ENCODE assay signal across 26 cellular contexts in the genomic region with DNA sequence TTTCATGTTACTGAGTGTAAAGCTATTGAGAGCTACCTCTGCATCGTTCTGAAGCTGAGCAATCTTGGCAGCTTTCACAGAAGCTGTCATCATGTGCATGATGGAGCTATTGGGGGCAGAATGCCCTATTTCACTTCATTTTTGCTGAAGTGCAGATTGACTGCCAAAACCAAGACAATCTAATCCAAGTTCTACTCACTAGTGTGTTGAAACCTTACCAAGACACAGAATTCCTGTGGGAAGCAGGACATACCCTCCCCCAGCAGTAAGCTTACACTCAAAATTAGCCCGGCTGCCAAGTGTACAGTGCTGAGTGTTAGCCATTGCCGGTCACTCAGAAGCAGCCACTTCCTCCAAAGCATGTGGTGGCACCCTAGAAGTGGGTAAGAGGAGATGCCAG.
DNase-seq lines count a peak whose midpoint lies in the region; FAIRE-seq and TF ChIP-seq lines count a peak whose summit lies in the region.
"Had no signal": no experiment of that assay in that cellular context is flagged by ENCODE, and none has a peak within 500 bp of the region (broad histone marks: within the 10 kb centered on the region; RNA-seq: fewer than 3 reads in every experiment).

No MANE protein-coding gene starts in this region.

- H3K9me3 Mint-ChIP-seq in astrocyte (ENCODE audit: unreplicated experiment) = no peaks in the 10 kb centered on the region
- H3K9me3 Mint-ChIP-seq: activated naive CD4-positive, alpha-beta T cell treated with anti-CD3 and anti-CD28 coated beads for 36 hours; HFFc6; stimulated activated effector memory CD8-positive, alpha-beta T cell treated with anti-CD3 and anti-CD28 coated beads, Interleukin-12 subunit alpha, Interleukin-12 subunit beta, amount 100 ng/mL, for 72 hours had no signal

- no peak overlapping the region for H3K4me3 Mint-ChIP-seq in astrocyte (ENCODE audit: unreplicated experiment)
- H3K4me3 Mint-ChIP-seq: activated naive CD4-positive, alpha-beta T cell treated with anti-CD3 and anti-CD28 coated beads for 36 hours; activated T-cell treated with anti-CD3 and anti-CD28 coated beads, Interleukin-2, amount 50 U/mL, for 72 hours; HFFc6; stimulated activated effector memory CD8-positive, alpha-beta T cell treated with anti-CD3 and anti-CD28 coated beads, Interleukin-12 subunit alpha, Interleukin-12 subunit beta, amount 100 ng/mL, for 72 hours had no signal

- H3K36me3 ChIP-seq in astrocyte (ENCODE audit: insufficient read depth, low read length) = no peaks in the 10 kb centered on the region
- H3K36me3 ChIP-seq: ascending aorta, colonic mucosa, esophagus squamous epithelium, heart left ventricle, uterus had no signal

- no peaks in the 10 kb centered on the region for H3K27me3 Mint-ChIP-seq in astrocyte (ENCODE audit: low read depth, unreplicated experiment)

- H3K9me3 ChIP-seq in astrocyte (ENCODE audit: insufficient read depth, low read depth, low read length) = no peaks in the 10 kb centered on the region
- H3K9me3 ChIP-seq: colonic mucosa, esophagus squamous epithelium, mucosa of descending colon, uterus had no signal

- H2AFZ ChIP-seq in astrocyte (ENCODE audit: low read depth, low read length) = no peak overlapping the region

- H3K4me1 ChIP-seq in astrocyte (ENCODE audit: insufficient read depth, low read length) = no peaks in the 10 kb centered on the region
- H3K4me1 ChIP-seq: ascending aorta, colonic mucosa, esophagus squamous epithelium, uterus had no signal

- H3K4me3 ChIP-seq in astrocyte (ENCODE audit: insufficient read depth, low read depth, low read length) (no peak overlapping the region), fibroblast of pulmonary artery (replicated peaks; ENCODE audit: low read depth, low read length) (no peak overlapping the region), skeletal muscle cell (ENCODE audit: low read depth, low read length) (no peak overlapping the region)
- H3K4me3 ChIP-seq: ascending aorta, colonic mucosa, esophagus squamous epithelium, heart left ventricle, mucosa of descending colon, uterus had no signal

- peak; percentile 41 for DNase-seq in GM03348 (ENCODE audit: low spot score)
- DNase-seq in astrocyte (ENCODE audit: low read depth) = peak; percentile 91
- DNase-seq in fibroblast of pulmonary artery (ENCODE audit: low read depth) = peak; percentile 82
- peak; percentile 83 for DNase-seq in skeletal muscle cell (ENCODE audit: low read depth)
- DNase-seq in NCI-H69 (lab: John Stamatoyannopoulos, UW) = no peak
- no peak for DNase-seq in RCC 7860 (ENCODE audit: low spot score)
- DNase-seq in NCI-H146 (lab: John Stamatoyannopoulos, UW) = no peak
- DNase-seq: activated naive CD4-positive, alpha-beta T cell treated with anti-CD3 and anti-CD28 coated beads for 36 hours; activated T-cell treated with anti-CD3 and anti-CD28 coated beads, Interleukin-2, amount 50 U/mL, for 72 hours; AML-193; colonic mucosa; DMS53; esophagus squamous epithelium; heart left ventricle; HFFc6; mucosa of descending colon; NCI-H1048; NCI-H1930; NCI-H345; stimulated activated CD4-positive, alpha-beta T cell treated with anti-CD3 and anti-CD28 coated beads, Interleukin-1b, Interleukin-23, amount 100 ng/mL, for 48 hours; T-helper 1 cell; uterus had no signal

- H4K20me1 ChIP-seq in astrocyte (ENCODE audit: insufficient read depth, low read length) = no peaks in the 10 kb centered on the region

- H3K27ac ChIP-seq in astrocyte (ENCODE audit: low read depth, low read length) = no peak overlapping the region
- H3K27ac ChIP-seq: ascending aorta, colonic mucosa, esophagus squamous epithelium, heart left ventricle, uterus had no signal

- no peaks in the 10 kb centered on the region for H3K36me3 Mint-ChIP-seq in astrocyte (ENCODE audit: low read depth, unreplicated experiment)
- H3K36me3 Mint-ChIP-seq: stimulated activated effector memory CD8-positive, alpha-beta T cell treated with anti-CD3 and anti-CD28 coated beads, Interleukin-12 subunit alpha, Interleukin-12 subunit beta, amount 100 ng/mL, for 72 hours had no signal

- FAIRE-seq in astrocyte (lab: Jason Lieb, UNC) (peak; percentile 65), RCC 7860 (lab: Jason Lieb, UNC) (no peak)
- FAIRE-seq: GM12891, HTR-8/SVneo had no signal

- no peak overlapping the region for H3K27ac Mint-ChIP-seq in astrocyte (ENCODE audit: unreplicated experiment)
- H3K27ac Mint-ChIP-seq: activated naive CD4-positive, alpha-beta T cell treated with anti-CD3 and anti-CD28 coated beads for 36 hours; activated T-cell treated with anti-CD3 and anti-CD28 coated beads, Interleukin-2, amount 50 U/mL, for 72 hours; HFFc6; stimulated activated effector memory CD8-positive, alpha-beta T cell treated with anti-CD3 and anti-CD28 coated beads, Interleukin-12 subunit alpha, Interleukin-12 subunit beta, amount 100 ng/mL, for 72 hours had no signal

- no peak overlapping the region for H3K9ac ChIP-seq in astrocyte (ENCODE audit: low read length)

- peaks cover 3% of the 10 kb centered on the region for H3K4me1 Mint-ChIP-seq in astrocyte (ENCODE audit: low read depth, unreplicated experiment)
- H3K4me1 Mint-ChIP-seq: stimulated activated effector memory CD8-positive, alpha-beta T cell treated with anti-CD3 and anti-CD28 coated beads, Interleukin-12 subunit alpha, Interleukin-12 subunit beta, amount 100 ng/mL, for 72 hours had no signal

- TF ChIP-seq CTCF in astrocyte (IDR thresholded peaks at IDR 0.05; ENCODE audit: insufficient read depth, low read depth, low read length) = no peak
- TF ChIP-seq CTCF in fibroblast of pulmonary artery (IDR thresholded peaks at IDR 0.05; ENCODE audit: low read length, missing control alignments) = no peak

- H3K79me2 ChIP-seq in astrocyte (ENCODE audit: insufficient read depth, low read length) = no peaks in the 10 kb centered on the region

- no peak overlapping the region for H3K4me2 ChIP-seq in astrocyte (ENCODE audit: low read length)

- no peaks in the 10 kb centered on the region for H3K27me3 ChIP-seq in astrocyte (ENCODE audit: insufficient read depth, low read length)
- H3K27me3 ChIP-seq: ascending aorta, colonic mucosa, esophagus squamous epithelium, heart left ventricle, uterus had no signal

Comparison
In these comparisons a context has a peak if more than half of its experiments do, and no peak if none do; other contexts are left out.
1. DNase-seq: peak in GM03348 (single experiment), astrocyte (single experiment), fibroblast of pulmonary artery (single experiment) and skeletal muscle cell (single experiment); none in NCI-H69 (single experiment), RCC 7860 (single experiment) and NCI-H146 (single experiment).